ENCODE assay signal across 20 cellular contexts in genomic region chr1:113190930-113191329, GRCh38.
"Had no signal": no experiment of that assay in that cellular context is flagged by ENCODE, and none has a peak within 500 bp of the region (broad histone marks: within the 10 kb centered on the region; RNA-seq: fewer than 3 reads in every experiment).

No MANE protein-coding gene starts in this region.

- H3K27me3 ChIP-seq: ascending aorta, brain microvascular endothelial cell, sigmoid colon, testis, vagina had no signal

- ATAC-seq: effector memory CD8-positive, alpha-beta T cell had no signal

- H3K27ac ChIP-seq: ascending aorta, brain microvascular endothelial cell, left ventricle myocardium inferior, sigmoid colon, testis, vagina had no signal

- DNase-seq: activated CD4-positive, alpha-beta memory T cell treated with anti-CD3 and anti-CD28 coated beads, Interleukin-2, amount 10 ng/mL, durations not matched to agents 7 days and 5 days; activated CD4-positive, alpha-beta T cell treated with anti-CD3 and anti-CD28 coated beads, Interleukin-2, amount 10 ng/mL, durations not matched to agents 24 days and 14 days; activated gamma-delta T cell; brain microvascular endothelial cell; central memory CD4-positive, alpha-beta T cell; effector memory CD8-positive, alpha-beta T cell; foreskin melanocyte; hippocampal formation; kidney glomerular epithelial cell; left ventricle myocardium inferior; midbrain; retina; sigmoid colon; stimulated activated CD4-positive, alpha-beta T cell treated with anti-CD3 and anti-CD28 coated beads, Interleukin-2, amount 100 ng/mL, for 48 hours; stimulated activated CD8-positive, alpha-beta memory T cell treated with anti-CD3 and anti-CD28 coated beads, Interleukin-4, amount 100 ng/mL, for 48 hours; stimulated activated naive CD4-positive, alpha-beta T cell; testis had no signal

- H3K9me3 ChIP-seq: ascending aorta, sigmoid colon, testis, vagina had no signal

- H3K4me1 ChIP-seq: ascending aorta, left ventricle myocardium inferior, sigmoid colon, testis had no signal

- H3K36me3 ChIP-seq: ascending aorta, brain microvascular endothelial cell, left ventricle myocardium inferior, sigmoid colon, vagina had no signal

- H3K4me3 ChIP-seq: ascending aorta, left ventricle myocardium inferior, sigmoid colon, smooth muscle cell, testis, vagina had no signal
